Comparison of ENCODE assay signal across 1 cellular context in genomic region chr1:185059950-185060571, GRCh38.
TF ChIP-seq lines count a peak whose summit lies in the region.

No MANE protein-coding gene starts in this region.

TF ChIP-seq in HEK293, 187 proteins besides CTCF, POLR2A, EP300 and RAD21 (continued from another document):
- TF ChIP-seq ZBTB44 (tag by site-specific recombination; IDR thresholded peaks at IDR 0.05) (no peak), KLF16 (tag by site-specific recombination; IDR thresholded peaks at IDR 0.05) (no peak)
